In the genomic region with DNA sequence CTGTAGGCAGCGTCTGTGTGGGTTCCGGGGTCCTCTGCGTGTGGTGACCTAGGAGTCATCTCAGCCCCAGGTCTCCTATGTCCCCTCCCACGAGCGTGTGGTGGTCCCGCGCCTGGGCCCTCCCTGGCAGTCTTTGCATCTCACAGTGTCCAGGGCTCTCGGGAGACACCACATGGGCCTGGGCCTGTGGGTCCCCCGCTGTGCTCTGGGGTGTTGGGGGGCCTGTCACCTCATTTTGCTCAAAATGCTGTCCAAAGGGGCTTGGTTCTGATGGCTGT, we compare ENCODE assay signal across 1 cellular context.
TF ChIP-seq lines count a peak whose summit lies in the region.

No MANE protein-coding gene starts in this region.

TF ChIP-seq in HepG2, 621 proteins besides CTCF, POLR2A, EP300 and RAD21:
- TF ChIP-seq, protein P1, sequence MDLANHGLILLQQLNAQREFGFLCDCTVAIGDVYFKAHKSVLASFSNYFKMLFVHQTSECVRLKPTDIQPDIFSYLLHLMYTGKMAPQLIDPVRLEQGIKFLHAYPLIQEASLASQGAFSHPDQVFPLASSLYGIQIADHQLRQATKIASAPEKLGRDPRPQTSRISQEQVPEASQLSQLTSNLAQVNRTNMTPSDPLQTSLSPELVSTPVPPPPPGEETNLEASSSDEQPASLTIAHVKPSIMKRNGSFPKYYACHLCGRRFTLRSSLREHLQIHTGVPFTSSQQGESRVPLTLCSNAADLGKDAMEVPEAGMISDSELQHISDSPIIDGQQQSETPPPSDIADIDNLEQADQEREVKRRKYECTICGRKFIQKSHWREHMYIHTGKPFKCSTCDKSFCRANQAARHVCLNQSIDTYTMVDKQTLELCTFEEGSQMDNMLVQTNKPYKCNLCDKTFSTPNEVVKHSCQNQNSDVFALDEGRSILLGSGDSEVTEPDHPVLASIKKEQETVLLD (CRISPR knock-in tag; IDR thresholded peaks at IDR 0.05; ENCODE audit: low read depth), result no peak
- TF ChIP-seq SIN3B (IDR thresholded peaks at IDR 0.05; ENCODE audit: low read length) (no peak), AGO2 (optimal IDR thresholded peaks at IDR 0.05; ENCODE audit: low read depth, low read length) (peak; percentile 22)
TF ChIP-seq in HepG2: peak in this region for 1.
